In genomic region chrY:15478348-15478963, GRCh38 we compare ENCODE assay signal across 27 cellular contexts.
"Had no signal": no experiment of that assay in that cellular context is flagged by ENCODE, and none has a peak within 500 bp of the region (broad histone marks: within the 10 kb centered on the region; RNA-seq: fewer than 3 reads in every experiment).

No MANE protein-coding gene starts in this region.

- H3K27me3 Mint-ChIP-seq: naive thymus-derived CD4-positive, alpha-beta T cell; natural killer cell treated with Interleukin-12 subunit alpha and Interleukin-12 subunit beta and Interleukin-15 and Interleukin-18, amount 100 ng/mL, for 72 hours; progenitor cell of endocrine pancreas; stimulated activated naive B cell treated with anti-CD40 and anti-IgM and Interleukin-4, amounts not matched to agents 10 μg/mL and 1 μg/mL and 100 μg/mL, for 72 hours had no signal

- H3K4me1 ChIP-seq: left lung, lower lobe of right lung, right atrium auricular region, right lobe of liver, stomach, testis, thyroid gland, transverse colon, upper lobe of left lung, vagina had no signal

- DNase-seq: immature natural killer cell; kidney; left colon; lower lobe of right lung; mammary epithelial cell; mesenchymal stem cell; naive thymus-derived CD4-positive, alpha-beta T cell; ovary; right lobe of liver; stimulated activated CD4-positive, alpha-beta T cell treated with anti-CD3 and anti-CD28 coated beads, Interleukin-12 subunit alpha, Interleukin-12 subunit beta, amount 100 ng/mL, for 4 hours; stimulated activated CD4-positive, alpha-beta T cell treated with anti-CD3 and anti-CD28 coated beads, Interleukin-15, amount 100 ng/mL, for 24 hours; stimulated activated CD4-positive, alpha-beta T cell treated with anti-CD3 and anti-CD28 coated beads, Interleukin-2, amount 100 ng/mL, for 24 hours; stimulated activated CD4-positive, alpha-beta T cell treated with anti-CD3 and anti-CD28 coated beads, Interleukin-4, amount 100 ng/mL, for 1 hour; stimulated activated naive B cell treated with anti-CD40 and anti-IgM and Interleukin-4, amounts not matched to agents 10 μg/mL and 1 μg/mL and 100 μg/mL, for 72 hours; stimulated activated naive CD8-positive, alpha-beta T cell treated with anti-CD3 and anti-CD28 coated beads, Interleukin-15, Interleukin-2, amounts not matched to agents 100 U/mL and 50 U/mL, for 24 hours; stomach; testis; thyroid gland; transverse colon; upper lobe of left lung had no signal

- H3K36me3 Mint-ChIP-seq: immature natural killer cell; mesothelial cell of epicardium; naive thymus-derived CD4-positive, alpha-beta T cell; natural killer cell treated with Interleukin-12 subunit alpha and Interleukin-12 subunit beta and Interleukin-15 and Interleukin-18, amount 100 ng/mL, for 72 hours; stimulated activated naive B cell treated with anti-CD40 and anti-IgM and Interleukin-4, amounts not matched to agents 10 μg/mL and 1 μg/mL and 100 μg/mL, for 72 hours had no signal

- H3K27ac Mint-ChIP-seq: immature natural killer cell; mesothelial cell of epicardium; naive thymus-derived CD4-positive, alpha-beta T cell; natural killer cell treated with Interleukin-12 subunit alpha and Interleukin-12 subunit beta and Interleukin-15 and Interleukin-18, amount 100 ng/mL, for 72 hours; progenitor cell of endocrine pancreas; stimulated activated naive B cell treated with anti-CD40 and anti-IgM and Interleukin-4, amounts not matched to agents 10 μg/mL and 1 μg/mL and 100 μg/mL, for 72 hours had no signal

- H3K4me1 Mint-ChIP-seq: immature natural killer cell; mesothelial cell of epicardium; naive thymus-derived CD4-positive, alpha-beta T cell; stimulated activated naive B cell treated with anti-CD40 and anti-IgM and Interleukin-4, amounts not matched to agents 10 μg/mL and 1 μg/mL and 100 μg/mL, for 72 hours had no signal

- H3K27ac ChIP-seq: hepatocyte, left lung, lower lobe of right lung, ovary, right atrium auricular region, right lobe of liver, stomach, testis, thyroid gland, transverse colon, upper lobe of left lung, vagina had no signal

- ATAC-seq: left colon; left lung; lower lobe of right lung; naive thymus-derived CD4-positive, alpha-beta T cell; natural killer cell treated with Interleukin-12 subunit alpha and Interleukin-12 subunit beta and Interleukin-15 and Interleukin-18, amount 100 ng/mL, for 72 hours; right lobe of liver; stimulated activated naive B cell treated with anti-CD40 and anti-IgM and Interleukin-4, amounts not matched to agents 10 μg/mL and 1 μg/mL and 100 μg/mL, for 72 hours; stimulated activated naive CD8-positive, alpha-beta T cell treated with anti-CD3 and anti-CD28 coated beads, Interleukin-15, Interleukin-2, amounts not matched to agents 100 U/mL and 50 U/mL, for 24 hours had no signal

- H3K36me3 ChIP-seq: left lung, lower lobe of right lung, ovary, right atrium auricular region, right lobe of liver, stomach, thyroid gland, transverse colon, upper lobe of left lung, vagina had no signal

- H3K4me3 ChIP-seq: hepatocyte, left lung, lower lobe of right lung, ovary, right atrium auricular region, right lobe of liver, stomach, testis, thyroid gland, transverse colon, upper lobe of left lung, vagina had no signal

- H3K9me3 Mint-ChIP-seq: immature natural killer cell; mesothelial cell of epicardium; naive thymus-derived CD4-positive, alpha-beta T cell; natural killer cell treated with Interleukin-12 subunit alpha and Interleukin-12 subunit beta and Interleukin-15 and Interleukin-18, amount 100 ng/mL, for 72 hours had no signal

- H3K27me3 ChIP-seq: hepatocyte, left lung, ovary, right atrium auricular region, right lobe of liver, stomach, testis, thyroid gland, transverse colon, upper lobe of left lung, vagina had no signal

- H3K4me3 Mint-ChIP-seq: immature natural killer cell; mesothelial cell of epicardium; naive thymus-derived CD4-positive, alpha-beta T cell; natural killer cell treated with Interleukin-12 subunit alpha and Interleukin-12 subunit beta and Interleukin-15 and Interleukin-18, amount 100 ng/mL, for 72 hours; stimulated activated naive B cell treated with anti-CD40 and anti-IgM and Interleukin-4, amounts not matched to agents 10 μg/mL and 1 μg/mL and 100 μg/mL, for 72 hours had no signal

- H3K9me3 ChIP-seq: left lung, lower lobe of right lung, ovary, right atrium auricular region, right lobe of liver, stomach, testis, thyroid gland, transverse colon, upper lobe of left lung, vagina had no signal
